ENCODE assay signal across 9 cellular contexts in genomic region chr16:69494993-69495392, GRCh38.
DNase-seq lines count a peak whose midpoint lies in the region; TF ChIP-seq lines count a peak whose summit lies in the region.
"Had no signal": no experiment of that assay in that cellular context is flagged by ENCODE, and none has a peak within 500 bp of the region (broad histone marks: within the 10 kb centered on the region; RNA-seq: fewer than 3 reads in every experiment).

No MANE protein-coding gene starts in this region.

- no peaks in the 10 kb centered on the region for H3K27me3 ChIP-seq in GM06990 (replicated peaks; ENCODE audit: control insufficient read depth, insufficient read depth, low read length)
- H3K27me3 ChIP-seq in NT2/D1 (ENCODE audit: insufficient read depth, insufficient read length): no peaks in the 10 kb centered on the region
- H3K27me3 ChIP-seq in tibial artery: peaks cover 0 to 3% of the 10 kb centered on the region in 2 donors

- H3K4me3 ChIP-seq in GM06990 (replicated peaks; ENCODE audit: low read depth, low read length): no peak overlapping the region
- no peak overlapping the region for H3K4me3 ChIP-seq in NT2/D1 (ENCODE audit: insufficient read length, low read depth)
- H3K4me3 ChIP-seq in tibial artery: no peak overlapping the region

- H3K4me1 ChIP-seq in NT2/D1 (ENCODE audit: insufficient read depth, insufficient read length) (peaks cover 2% of the 10 kb centered on the region), tibial artery (no peaks in the 10 kb centered on the region)

- TF ChIP-seq CTCF in GM06990 (IDR thresholded peaks at IDR 0.05; ENCODE audit: insufficient read depth, low read length, poor library complexity, severe bottlenecking) (peak; percentile 33), tibial artery (IDR thresholded peaks at IDR 0.05) (no peak)

- no peak overlapping the region for H3K9ac ChIP-seq in NT2/D1 (ENCODE audit: insufficient read length, low read depth)

- DNase-seq in GM06990 (ENCODE audit: extremely low read depth, insufficient read length): no peak
- DNase-seq in NT2/D1 (ENCODE audit: low read depth, low spot score): peak; percentile 40
- peak; percentile 21 for DNase-seq in amniotic epithelial cell (ENCODE audit: low read depth)
- peak; percentile 44 for DNase-seq in posterior vena cava (ENCODE audit: low spot score)
- DNase-seq in tibial artery: no peak
- no peak for DNase-seq in DMS79 treated with DMSO at 0.1 percent for 48 hours (lab: John Stamatoyannopoulos, UW)
- no peak for DNase-seq in NCI-H1105 treated with DMSO at 0.1 percent for 48 hours (lab: John Stamatoyannopoulos, UW)
- DNase-seq in globus pallidus (ENCODE audit: low spot score): no peak
- DNase-seq: activated B cell treated with CpG ODN at 0.5 μM for 24 hours had no signal

- intact Hi-C loops in posterior vena cava (cut with DNase I): no loop called here
- intact Hi-C loops in tibial artery (cut with DNase I; ENCODE audit: low total_unique reads): no loop called here

- H3K36me3 ChIP-seq in GM06990 (ENCODE audit: control insufficient read depth, insufficient read depth, low read length) (no peaks in the 10 kb centered on the region), NT2/D1 (ENCODE audit: insufficient read depth, insufficient read length, low read length) (no peaks in the 10 kb centered on the region), tibial artery (no peaks in the 10 kb centered on the region)

- no peak overlapping the region for H3K27ac ChIP-seq in tibial artery

- no peaks in the 10 kb centered on the region for H3K9me3 ChIP-seq in NT2/D1 (ENCODE audit: insufficient read depth, low read length)
- H3K9me3 ChIP-seq in tibial artery: no peaks in the 10 kb centered on the region

Comparison
In these comparisons a context has a peak if more than half of its experiments do, and no peak if none do; other contexts are left out.
1. DNase-seq: peak in NT2/D1 (single experiment), amniotic epithelial cell (single experiment) and posterior vena cava (single experiment); none in GM06990 (single experiment), tibial artery (0 of 2), DMS79 treated with DMSO at 0.1 percent for 48 hours (single experiment), NCI-H1105 treated with DMSO at 0.1 percent for 48 hours (single experiment) and globus pallidus (single experiment).